Comparison of ENCODE assay signal across 28 cellular contexts in genomic region chr1:58149266-58149812, GRCh38.
"Had no signal": no experiment of that assay in that cellular context is flagged by ENCODE, and none has a peak within 500 bp of the region (broad histone marks: within the 10 kb centered on the region; RNA-seq: fewer than 3 reads in every experiment).

No MANE protein-coding gene starts in this region.

- H3K36me3 ChIP-seq: adrenal gland, cardiac muscle cell, colonic mucosa, gastrocnemius medialis, right atrium auricular region, tibial nerve, WERI-Rb-1 had no signal

- DNase-seq: activated CD4-positive, alpha-beta memory T cell treated with anti-CD3 and anti-CD28 coated beads for 36 hours; activated CD4-positive, alpha-beta T cell treated with anti-CD3 and anti-CD28 coated beads for 48 hours; activated CD8-positive, alpha-beta memory T cell treated with anti-CD3 and anti-CD28 coated beads, Interleukin-2, amount 50 U/mL, for 4 hours; activated effector memory CD4-positive, alpha-beta T cell treated with anti-CD3 and anti-CD28 coated beads, Interleukin-2, amount 50 U/mL, for 16 hours; activated naive CD4-positive, alpha-beta T cell treated with anti-CD3 and anti-CD28 coated beads for 36 hours; activated naive CD8-positive, alpha-beta T cell treated with anti-CD3 and anti-CD28 coated beads for 36 hours; activated T-cell treated with anti-CD3 and anti-CD28 coated beads, Interleukin-2, amount 50 U/mL, for 1 hour; adrenal gland; aorta; body of pancreas; cerebellar nuclear complex; colonic mucosa; dorsolateral prefrontal cortex; effector memory CD4-positive, alpha-beta T cell; erythroblast; gastrocnemius medialis; glutamatergic neuron; islet precursor cell; midbrain; stimulated activated CD4-positive, alpha-beta T cell treated with anti-CD3 and anti-CD28 coated beads, Interleukin-15, amount 100 ng/mL, for 24 hours; stimulated activated naive CD4-positive, alpha-beta T cell treated with Interleukin-2 at 50 U/mL for 16 hours; WERI-Rb-1 had no signal

- H3K27me3 ChIP-seq: adrenal gland, body of pancreas, cardiac muscle cell, colonic mucosa, dorsolateral prefrontal cortex, gastrocnemius medialis, hepatocyte, right atrium auricular region, tibial nerve had no signal

- H3K4me1 ChIP-seq: adrenal gland, body of pancreas, colonic mucosa, gastrocnemius medialis, right atrium auricular region, tibial nerve had no signal

- H3K9me3 ChIP-seq: adrenal gland, body of pancreas, colonic mucosa, gastrocnemius medialis, right atrium auricular region, tibial nerve had no signal

- H3K27ac ChIP-seq: adrenal gland, body of pancreas, cardiac muscle cell, colonic mucosa, dorsolateral prefrontal cortex, gastrocnemius medialis, hepatocyte, right atrium auricular region, tibial nerve, WERI-Rb-1 had no signal

- ATAC-seq: activated CD4-positive, CD25-positive, alpha-beta regulatory T cell treated with anti-CD3 and anti-CD28 coated beads, Interleukin-2, amount 50 U/mL, for 24 hours; body of pancreas; gastrocnemius medialis; naive thymus-derived CD4-positive, alpha-beta T cell had no signal

- H3K4me3 ChIP-seq: adrenal gland, body of pancreas, cardiac muscle cell, colonic mucosa, dorsolateral prefrontal cortex, gastrocnemius medialis, hepatocyte, right atrium auricular region, tibial nerve had no signal
